In the genomic region with DNA sequence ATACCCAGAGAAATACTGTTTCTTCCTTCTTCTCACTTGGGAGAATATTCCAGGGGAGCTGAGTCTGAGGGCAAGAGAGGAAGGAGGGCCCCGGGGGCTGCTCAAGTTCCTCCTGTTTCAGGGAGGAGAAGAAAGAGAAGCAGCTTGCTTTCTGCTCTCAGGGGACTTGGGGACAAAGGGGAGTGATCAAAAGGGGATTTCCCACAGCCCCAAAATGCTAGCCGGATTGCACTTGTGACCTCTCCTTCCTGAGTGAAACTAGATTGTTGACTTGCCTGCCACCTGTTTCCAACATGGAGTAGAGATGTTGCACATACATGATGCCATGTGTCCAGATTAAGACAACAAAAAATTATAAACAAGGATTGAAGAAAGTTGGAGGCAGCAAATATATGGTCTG, we compare ENCODE assay signal across 8 cellular contexts. TPM values are rescaled to one million over a fixed set of nuclear protein-coding genes. Genes with fewer than 3 reads are reported as not detected.
A peak's percentile ranks its signal among the peaks of the same experiment; 100 is the strongest.
DNase-seq lines count a peak whose midpoint lies in the region; ATAC-seq and TF ChIP-seq lines count a peak whose summit lies in the region.

No MANE protein-coding gene starts in this region.

- peaks cover 59% of the 10 kb centered on the region for H3K4me1 ChIP-seq in OCI-LY3 (ENCODE audit: low read length)
- H3K4me1 ChIP-seq in GM23248 (ENCODE audit: insufficient read depth): no peaks in the 10 kb centered on the region

- H3K36me3 ChIP-seq in OCI-LY3 (replicated peaks; ENCODE audit: low read depth, low read length): no peaks in the 10 kb centered on the region
- H3K36me3 ChIP-seq in GM23248 (ENCODE audit: low read depth): no peaks in the 10 kb centered on the region

- peak overlapping the region; percentile 63 for H3K4me3 ChIP-seq in OCI-LY3 (ENCODE audit: low read length)
- H3K4me3 ChIP-seq in GM23248: no peak overlapping the region

- ATAC-seq in HG02763 (IDR thresholded peaks at IDR 0.05; ENCODE audit: unreplicated experiment): peak; percentile 76

- H2AFZ ChIP-seq in OCI-LY3 (ENCODE audit: low read depth, low read length) (no peak overlapping the region), GM23248 (no peak overlapping the region)

- no peak for TF ChIP-seq CTCF in OCI-LY3 (IDR thresholded peaks at IDR 0.05; ENCODE audit: low read depth, low read length)

- H3K9me2 ChIP-seq in GM23248 (ENCODE audit: insufficient read depth): no peaks in the 10 kb centered on the region

- H3K27me3 ChIP-seq in OCI-LY3 (ENCODE audit: low read depth, low read length) (no peaks in the 10 kb centered on the region), GM23248 (replicated peaks; ENCODE audit: insufficient read depth) (no peaks in the 10 kb centered on the region)

- H3K27ac ChIP-seq in OCI-LY3 (ENCODE audit: low read length): peak overlapping the region; percentile 94
- no peak overlapping the region for H3K27ac ChIP-seq in GM23248

- in situ Hi-C loops in GM23248 (cut with MboI): no loop called here

- H3K9me3 ChIP-seq in OCI-LY3 (ENCODE audit: insufficient read depth, low read length) (no peaks in the 10 kb centered on the region), GM23248 (ENCODE audit: low read depth) (no peaks in the 10 kb centered on the region)

- whole genome bisulfite sequencing in GM23248 (ENCODE audit: low coverage in 1 of 2, low lambda C conversion rate in 2 of 2, missing lambda C conversion rate in 2 of 2), 2 experiments: 56 to 65% methylated on average over 2 of the region's 2 CpGs

- no peaks in the 10 kb centered on the region for H3F3A ChIP-seq in GM23248 (ENCODE audit: insufficient read depth)

- peak overlapping the region; percentile 96 for H3K4me2 ChIP-seq in OCI-LY3 (ENCODE audit: low read length)
- H3K4me2 ChIP-seq in GM23248 (ENCODE audit: unreplicated experiment): no peak overlapping the region

- no peaks in the 10 kb centered on the region for H3K79me2 ChIP-seq in OCI-LY3 (ENCODE audit: low read length)
- no peaks in the 10 kb centered on the region for H3K79me2 ChIP-seq in GM23248 (ENCODE audit: insufficient read depth)

- peak overlapping the region; percentile 71 for H3K9ac ChIP-seq in OCI-LY3 (ENCODE audit: low read length)
- no peak overlapping the region for H3K9ac ChIP-seq in GM23248

- H4K20me1 ChIP-seq in OCI-LY3 (ENCODE audit: insufficient read depth, low read length) (no peaks in the 10 kb centered on the region), GM23248 (ENCODE audit: insufficient read depth) (no peaks in the 10 kb centered on the region)

- DNase-seq in SKM-1 treated with dmso at 0.1 percent for 144 hours (lab: John Stamatoyannopoulos, UW; ENCODE audit: unreplicated experiment) (peak; percentile 66), SKM-1 (lab: John Stamatoyannopoulos, UW; ENCODE audit: unreplicated experiment) (no peak), globus pallidus (ENCODE audit: low spot score) (peak; percentile 38), GM23248 (no peak), NCI-H510A (lab: John Stamatoyannopoulos, UW) (no peak), HT-29 (ENCODE audit: low spot score) (no peak)

RNA-seq across cellular contexts. Expression of a gene that starts 28.7 kb away (rescaled TPM):
- 49.9 and 52.7 TPM in 2 replicates for total RNA-seq in GM23248 (2014; rRNA removed; shearing (Covaris generic))
- 166 and 175 TPM in 2 replicates for polyA plus RNA-seq in GM23248 (2016; fragmentation: Nextera tagmentation; extraction: Ambion mirVana)
- total RNA-seq in HT-29 (2014; rRNA removed; shearing (Covaris generic)): 12.5 and 18.5 TPM in 2 replicates

Comparison
In these comparisons a context has a peak if more than half of its experiments do, and no peak if none do; other contexts are left out.
1. DNase-seq: peak in SKM-1 treated with dmso at 0.1 percent for 144 hours (single experiment) and globus pallidus (single experiment); none in SKM-1 (single experiment), GM23248 (single experiment), NCI-H510A (single experiment) and HT-29 (single experiment).